ENCODE assay signal across 2 cellular contexts in the genomic region with DNA sequence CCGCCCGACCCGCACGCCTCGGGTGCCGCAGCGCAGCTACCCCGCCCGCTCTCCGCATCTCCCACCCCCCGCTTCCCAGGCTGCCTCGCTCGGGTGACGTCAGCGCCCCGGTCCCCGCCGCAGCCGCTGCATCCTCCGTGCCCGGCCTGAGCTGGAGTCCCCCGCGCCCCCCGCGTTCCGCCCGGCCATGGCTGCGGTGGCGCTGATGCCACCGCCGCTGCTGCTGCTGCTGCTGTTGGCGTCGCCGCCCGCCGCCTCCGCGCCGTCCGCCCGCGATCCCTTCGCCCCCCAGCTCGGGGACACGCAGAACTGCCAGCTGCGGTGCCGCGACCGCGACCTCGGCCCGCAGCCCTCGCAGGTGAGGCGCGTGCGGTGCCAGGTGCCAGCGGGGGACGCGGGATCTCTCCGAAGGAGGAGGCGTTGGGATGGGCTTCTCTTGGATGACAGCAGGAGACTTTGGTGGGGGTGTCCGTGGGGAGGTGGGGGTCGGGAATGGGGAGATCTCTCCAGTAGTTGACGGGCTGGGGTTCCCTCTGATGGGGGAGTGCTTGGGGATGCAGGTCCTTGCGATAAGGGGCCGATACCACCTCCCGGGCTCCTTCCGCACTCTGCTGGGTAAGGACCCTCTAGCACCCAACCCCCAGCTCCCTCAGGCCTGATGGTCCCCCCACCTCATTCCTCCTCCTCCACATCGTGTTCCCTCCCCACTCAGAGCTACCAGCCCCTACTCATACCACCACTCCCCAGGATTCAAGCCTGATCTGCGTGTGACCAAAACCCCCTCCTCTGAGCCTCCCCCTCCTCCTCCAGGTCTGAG.
A peak's percentile ranks its signal among the peaks of the same experiment; 100 is the strongest.
TF ChIP-seq lines count a peak whose summit lies in the region.

A gene (plus strand): TSS at position 99 of the 817 bp plus-strand sequence. CDS start 89 bp downstream, at position 188.

TF ChIP-seq in WTC11, 78 proteins besides CTCF, POLR2A, EP300 and RAD21 (continues in another document):
- TF ChIP-seq FOXK1 (CRISPR knock-in tag; IDR thresholded peaks at IDR 0.05) (0 out of 2 replicates have a peak, but pooled peaks have one; percentile 42), JAZF1 (CRISPR knock-in tag; IDR thresholded peaks at IDR 0.05) (no peak), TEAD1 (CRISPR knock-in tag; IDR thresholded peaks at IDR 0.05) (0 out of 2 replicates have a peak, but pooled peaks have one; percentile 16), TCF7 (CRISPR knock-in tag; IDR thresholded peaks at IDR 0.05; ENCODE audit: low read depth) (0 out of 2 replicates have a peak, but pooled peaks have one; percentile 20), MXD4 (CRISPR knock-in tag; IDR thresholded peaks at IDR 0.05; ENCODE audit: borderline replicate concordance) (no peak), ELF4 (CRISPR knock-in tag; IDR thresholded peaks at IDR 0.05; ENCODE audit: low read depth) (no peak), ZNF232 (CRISPR knock-in tag; IDR thresholded peaks at IDR 0.05) (no peak), IRF2 (CRISPR knock-in tag; IDR thresholded peaks at IDR 0.05; ENCODE audit: borderline replicate concordance, low read depth) (no peak), NFATC4 (CRISPR knock-in tag; IDR thresholded peaks at IDR 0.05) (no peak)
- TF ChIP-seq, protein P1, sequence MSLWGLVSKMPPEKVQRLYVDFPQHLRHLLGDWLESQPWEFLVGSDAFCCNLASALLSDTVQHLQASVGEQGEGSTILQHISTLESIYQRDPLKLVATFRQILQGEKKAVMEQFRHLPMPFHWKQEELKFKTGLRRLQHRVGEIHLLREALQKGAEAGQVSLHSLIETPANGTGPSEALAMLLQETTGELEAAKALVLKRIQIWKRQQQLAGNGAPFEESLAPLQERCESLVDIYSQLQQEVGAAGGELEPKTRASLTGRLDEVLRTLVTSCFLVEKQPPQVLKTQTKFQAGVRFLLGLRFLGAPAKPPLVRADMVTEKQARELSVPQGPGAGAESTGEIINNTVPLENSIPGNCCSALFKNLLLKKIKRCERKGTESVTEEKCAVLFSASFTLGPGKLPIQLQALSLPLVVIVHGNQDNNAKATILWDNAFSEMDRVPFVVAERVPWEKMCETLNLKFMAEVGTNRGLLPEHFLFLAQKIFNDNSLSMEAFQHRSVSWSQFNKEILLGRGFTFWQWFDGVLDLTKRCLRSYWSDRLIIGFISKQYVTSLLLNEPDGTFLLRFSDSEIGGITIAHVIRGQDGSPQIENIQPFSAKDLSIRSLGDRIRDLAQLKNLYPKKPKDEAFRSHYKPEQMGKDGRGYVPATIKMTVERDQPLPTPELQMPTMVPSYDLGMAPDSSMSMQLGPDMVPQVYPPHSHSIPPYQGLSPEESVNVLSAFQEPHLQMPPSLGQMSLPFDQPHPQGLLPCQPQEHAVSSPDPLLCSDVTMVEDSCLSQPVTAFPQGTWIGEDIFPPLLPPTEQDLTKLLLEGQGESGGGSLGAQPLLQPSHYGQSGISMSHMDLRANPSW (CRISPR knock-in tag; conservative IDR thresholded peaks at IDR 0.05; ENCODE audit: low read depth): no peak
- TF ChIP-seq, protein P2, sequence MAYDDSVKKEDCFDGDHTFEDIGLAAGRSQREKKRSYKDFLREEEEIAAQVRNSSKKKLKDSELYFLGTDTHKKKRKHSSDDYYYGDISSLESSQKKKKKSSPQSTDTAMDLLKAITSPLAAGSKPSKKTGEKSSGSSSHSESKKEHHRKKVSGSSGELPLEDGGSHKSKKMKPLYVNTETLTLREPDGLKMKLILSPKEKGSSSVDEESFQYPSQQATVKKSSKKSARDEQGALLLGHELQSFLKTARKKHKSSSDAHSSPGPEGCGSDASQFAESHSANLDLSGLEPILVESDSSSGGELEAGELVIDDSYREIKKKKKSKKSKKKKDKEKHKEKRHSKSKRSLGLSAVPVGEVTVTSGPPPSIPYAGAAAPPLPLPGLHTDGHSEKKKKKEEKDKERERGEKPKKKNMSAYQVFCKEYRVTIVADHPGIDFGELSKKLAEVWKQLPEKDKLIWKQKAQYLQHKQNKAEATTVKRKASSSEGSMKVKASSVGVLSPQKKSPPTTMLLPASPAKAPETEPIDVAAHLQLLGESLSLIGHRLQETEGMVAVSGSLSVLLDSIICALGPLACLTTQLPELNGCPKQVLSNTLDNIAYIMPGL (CRISPR knock-in tag; IDR thresholded peaks at IDR 0.05): peak; percentile 59; the same call in 1 of the 2 replicates
- TF ChIP-seq, protein P3, sequence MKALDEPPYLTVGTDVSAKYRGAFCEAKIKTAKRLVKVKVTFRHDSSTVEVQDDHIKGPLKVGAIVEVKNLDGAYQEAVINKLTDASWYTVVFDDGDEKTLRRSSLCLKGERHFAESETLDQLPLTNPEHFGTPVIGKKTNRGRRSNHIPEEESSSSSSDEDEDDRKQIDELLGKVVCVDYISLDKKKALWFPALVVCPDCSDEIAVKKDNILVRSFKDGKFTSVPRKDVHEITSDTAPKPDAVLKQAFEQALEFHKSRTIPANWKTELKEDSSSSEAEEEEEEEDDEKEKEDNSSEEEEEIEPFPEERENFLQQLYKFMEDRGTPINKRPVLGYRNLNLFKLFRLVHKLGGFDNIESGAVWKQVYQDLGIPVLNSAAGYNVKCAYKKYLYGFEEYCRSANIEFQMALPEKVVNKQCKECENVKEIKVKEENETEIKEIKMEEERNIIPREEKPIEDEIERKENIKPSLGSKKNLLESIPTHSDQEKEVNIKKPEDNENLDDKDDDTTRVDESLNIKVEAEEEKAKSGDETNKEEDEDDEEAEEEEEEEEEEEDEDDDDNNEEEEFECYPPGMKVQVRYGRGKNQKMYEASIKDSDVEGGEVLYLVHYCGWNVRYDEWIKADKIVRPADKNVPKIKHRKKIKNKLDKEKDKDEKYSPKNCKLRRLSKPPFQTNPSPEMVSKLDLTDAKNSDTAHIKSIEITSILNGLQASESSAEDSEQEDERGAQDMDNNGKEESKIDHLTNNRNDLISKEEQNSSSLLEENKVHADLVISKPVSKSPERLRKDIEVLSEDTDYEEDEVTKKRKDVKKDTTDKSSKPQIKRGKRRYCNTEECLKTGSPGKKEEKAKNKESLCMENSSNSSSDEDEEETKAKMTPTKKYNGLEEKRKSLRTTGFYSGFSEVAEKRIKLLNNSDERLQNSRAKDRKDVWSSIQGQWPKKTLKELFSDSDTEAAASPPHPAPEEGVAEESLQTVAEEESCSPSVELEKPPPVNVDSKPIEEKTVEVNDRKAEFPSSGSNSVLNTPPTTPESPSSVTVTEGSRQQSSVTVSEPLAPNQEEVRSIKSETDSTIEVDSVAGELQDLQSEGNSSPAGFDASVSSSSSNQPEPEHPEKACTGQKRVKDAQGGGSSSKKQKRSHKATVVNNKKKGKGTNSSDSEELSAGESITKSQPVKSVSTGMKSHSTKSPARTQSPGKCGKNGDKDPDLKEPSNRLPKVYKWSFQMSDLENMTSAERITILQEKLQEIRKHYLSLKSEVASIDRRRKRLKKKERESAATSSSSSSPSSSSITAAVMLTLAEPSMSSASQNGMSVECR (CRISPR knock-in tag; IDR thresholded peaks at IDR 0.05; ENCODE audit: borderline replicate concordance): no peak
- TF ChIP-seq, protein P4, sequence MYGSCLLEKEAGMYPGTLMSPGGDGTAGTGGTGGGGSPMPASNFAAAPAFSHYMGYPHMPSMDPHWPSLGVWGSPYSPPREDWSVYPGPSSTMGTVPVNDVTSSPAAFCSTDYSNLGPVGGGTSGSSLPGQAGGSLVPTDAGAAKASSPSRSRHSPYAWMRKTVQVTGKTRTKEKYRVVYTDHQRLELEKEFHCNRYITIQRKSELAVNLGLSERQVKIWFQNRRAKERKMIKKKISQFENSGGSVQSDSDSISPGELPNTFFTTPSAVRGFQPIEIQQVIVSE (CRISPR knock-in tag; IDR thresholded peaks at IDR 0.05; ENCODE audit: borderline replicate concordance): no peak

TF ChIP-seq in H1, 55 proteins besides CTCF, POLR2A, EP300 and RAD21:
- no peak for TF ChIP-seq RXRA (IDR thresholded peaks at IDR 0.05; ENCODE audit: insufficient read depth, low read depth, low read length)
- TF ChIP-seq JUND (IDR thresholded peaks at IDR 0.05; ENCODE audit: low read length): peak; percentile 15; the same call in 1 of the 2 replicates
- no peak for TF ChIP-seq RFX5 (IDR thresholded peaks at IDR 0.05; ENCODE audit: borderline replicate concordance, low read depth, low read length)
- TF ChIP-seq, protein P5, sequence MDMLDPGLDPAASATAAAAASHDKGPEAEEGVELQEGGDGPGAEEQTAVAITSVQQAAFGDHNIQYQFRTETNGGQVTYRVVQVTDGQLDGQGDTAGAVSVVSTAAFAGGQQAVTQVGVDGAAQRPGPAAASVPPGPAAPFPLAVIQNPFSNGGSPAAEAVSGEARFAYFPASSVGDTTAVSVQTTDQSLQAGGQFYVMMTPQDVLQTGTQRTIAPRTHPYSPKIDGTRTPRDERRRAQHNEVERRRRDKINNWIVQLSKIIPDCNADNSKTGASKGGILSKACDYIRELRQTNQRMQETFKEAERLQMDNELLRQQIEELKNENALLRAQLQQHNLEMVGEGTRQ (IDR thresholded peaks at IDR 0.05; ENCODE audit: low read length): no peak
- 0 out of 2 replicates have a peak, but pooled peaks have one; percentile 31 for TF ChIP-seq PHF8 (conservative IDR thresholded peaks at IDR 0.05; ENCODE audit: low read depth, low read length)
- no peak for TF ChIP-seq BRCA1 (IDR thresholded peaks at IDR 0.05; ENCODE audit: low read depth, low read length)
- peak; percentile 63 for TF ChIP-seq KDM4A (IDR thresholded peaks at IDR 0.05; ENCODE audit: low read depth, low read length, severe bottlenecking)
- peak; percentile 83 for TF ChIP-seq SUZ12 (IDR thresholded peaks at IDR 0.05; ENCODE audit: low read length)
- 0 out of 4 replicates have a peak, but pooled peaks of 1 of the 2 experiments have one; percentile 26 for TF ChIP-seq HDAC2 (IDR thresholded peaks at IDR 0.05; ENCODE audit: borderline replicate concordance in 1 of 2, low read depth in 2 of 2, low read length in 2 of 2)
- peak; percentile 73 for TF ChIP-seq RNF2 (IDR thresholded peaks at IDR 0.05; ENCODE audit: borderline replicate concordance, low read depth, low read length, missing control alignments, poor library complexity, severe bottlenecking)
- TF ChIP-seq, protein P6, sequence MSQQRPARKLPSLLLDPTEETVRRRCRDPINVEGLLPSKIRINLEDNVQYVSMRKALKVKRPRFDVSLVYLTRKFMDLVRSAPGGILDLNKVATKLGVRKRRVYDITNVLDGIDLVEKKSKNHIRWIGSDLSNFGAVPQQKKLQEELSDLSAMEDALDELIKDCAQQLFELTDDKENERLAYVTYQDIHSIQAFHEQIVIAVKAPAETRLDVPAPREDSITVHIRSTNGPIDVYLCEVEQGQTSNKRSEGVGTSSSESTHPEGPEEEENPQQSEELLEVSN (IDR thresholded peaks at IDR 0.05): 0 out of 2 replicates have a peak, but pooled peaks have one; percentile 10
- TF ChIP-seq, protein P7, sequence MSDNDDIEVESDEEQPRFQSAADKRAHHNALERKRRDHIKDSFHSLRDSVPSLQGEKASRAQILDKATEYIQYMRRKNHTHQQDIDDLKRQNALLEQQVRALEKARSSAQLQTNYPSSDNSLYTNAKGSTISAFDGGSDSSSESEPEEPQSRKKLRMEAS (IDR thresholded peaks at IDR 0.05): peak; percentile 35; the same call in 1 of the 2 replicates
- TF ChIP-seq CREB1 (IDR thresholded peaks at IDR 0.05): peak; percentile 79
- peak; percentile 83 for TF ChIP-seq EZH2 (IDR thresholded peaks at IDR 0.05; ENCODE audit: low read depth, low read length, severe bottlenecking)
